2 cellular contexts compared by ENCODE assay signal in the genomic region with DNA sequence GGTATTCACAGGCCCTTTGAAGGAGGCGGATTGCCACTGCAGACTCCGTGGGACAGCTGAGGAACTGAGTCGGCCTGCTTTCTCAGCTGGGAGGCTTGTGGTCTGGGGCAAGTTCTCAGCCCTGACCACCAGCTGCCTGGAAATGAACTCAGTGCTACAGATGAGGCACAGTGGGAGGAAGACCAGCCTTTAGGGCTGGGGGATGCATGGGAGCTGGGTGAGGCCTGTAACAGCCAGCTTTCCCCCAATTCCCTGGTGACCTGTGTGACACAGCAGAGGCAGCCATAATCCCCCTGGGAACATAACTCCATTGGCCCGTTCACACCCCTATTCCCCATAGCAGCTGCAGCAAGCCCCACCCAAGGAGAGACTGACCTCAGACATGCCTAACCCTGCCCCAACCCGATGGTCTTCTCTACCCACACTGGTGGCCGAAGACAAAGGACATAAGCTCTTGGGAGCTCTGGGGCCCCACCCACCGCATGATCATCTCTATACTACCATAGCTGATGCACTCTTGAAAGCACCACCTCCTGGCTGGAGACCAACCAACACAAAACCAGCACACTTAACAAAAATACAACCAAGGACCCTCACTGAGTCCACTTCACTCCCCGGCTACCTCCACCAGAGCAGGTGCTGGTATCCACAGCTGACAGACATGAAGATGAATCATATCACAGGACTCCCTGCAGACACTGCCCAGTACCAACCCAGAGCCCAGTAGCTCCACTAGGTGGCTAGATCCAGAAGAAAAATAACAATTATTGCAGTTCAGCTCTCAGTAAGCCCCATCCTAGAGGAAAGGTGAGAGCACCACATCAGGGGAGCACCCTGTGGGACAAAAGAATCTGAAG.
TF ChIP-seq lines count a peak whose summit lies in the region.

No MANE protein-coding gene starts in this region.

TF ChIP-seq in HEK293, 187 proteins besides CTCF, POLR2A, EP300 and RAD21 (continued from another document):
- TF ChIP-seq, protein P1, sequence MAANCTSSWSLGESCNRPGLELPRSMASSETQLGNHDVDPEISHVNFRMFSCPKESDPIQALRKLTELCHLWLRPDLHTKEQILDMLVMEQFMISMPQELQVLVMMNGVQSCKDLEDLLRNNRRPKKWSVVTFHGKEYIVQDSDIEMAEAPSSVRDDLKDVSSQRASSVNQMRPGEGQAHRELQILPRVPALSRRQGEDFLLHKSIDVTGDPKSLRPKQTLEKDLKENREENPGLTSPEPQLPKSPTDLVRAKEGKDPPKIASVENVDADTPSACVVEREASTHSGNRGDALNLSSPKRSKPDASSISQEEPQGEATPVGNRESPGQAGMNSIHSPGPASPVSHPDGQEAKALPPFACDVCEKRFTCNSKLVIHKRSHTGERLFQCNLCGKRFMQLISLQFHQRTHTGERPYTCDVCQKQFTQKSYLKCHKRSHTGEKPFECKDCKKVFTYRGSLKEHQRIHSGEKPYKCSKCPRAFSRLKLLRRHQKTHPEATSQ (tag by site-specific recombination; IDR thresholded peaks at IDR 0.05) = no peak
- TF ChIP-seq ZIC2 (tag by site-specific recombination; IDR thresholded peaks at IDR 0.05) (peak; percentile 42), ZNF341 (tag by site-specific recombination; IDR thresholded peaks at IDR 0.05; ENCODE audit: low read depth) (0 out of 2 replicates have a peak, but pooled peaks have one; percentile 23), KLF1 (tag by site-specific recombination; IDR thresholded peaks at IDR 0.05) (0 out of 2 replicates have a peak, but pooled peaks have one; percentile 33)
- TF ChIP-seq, protein P2, sequence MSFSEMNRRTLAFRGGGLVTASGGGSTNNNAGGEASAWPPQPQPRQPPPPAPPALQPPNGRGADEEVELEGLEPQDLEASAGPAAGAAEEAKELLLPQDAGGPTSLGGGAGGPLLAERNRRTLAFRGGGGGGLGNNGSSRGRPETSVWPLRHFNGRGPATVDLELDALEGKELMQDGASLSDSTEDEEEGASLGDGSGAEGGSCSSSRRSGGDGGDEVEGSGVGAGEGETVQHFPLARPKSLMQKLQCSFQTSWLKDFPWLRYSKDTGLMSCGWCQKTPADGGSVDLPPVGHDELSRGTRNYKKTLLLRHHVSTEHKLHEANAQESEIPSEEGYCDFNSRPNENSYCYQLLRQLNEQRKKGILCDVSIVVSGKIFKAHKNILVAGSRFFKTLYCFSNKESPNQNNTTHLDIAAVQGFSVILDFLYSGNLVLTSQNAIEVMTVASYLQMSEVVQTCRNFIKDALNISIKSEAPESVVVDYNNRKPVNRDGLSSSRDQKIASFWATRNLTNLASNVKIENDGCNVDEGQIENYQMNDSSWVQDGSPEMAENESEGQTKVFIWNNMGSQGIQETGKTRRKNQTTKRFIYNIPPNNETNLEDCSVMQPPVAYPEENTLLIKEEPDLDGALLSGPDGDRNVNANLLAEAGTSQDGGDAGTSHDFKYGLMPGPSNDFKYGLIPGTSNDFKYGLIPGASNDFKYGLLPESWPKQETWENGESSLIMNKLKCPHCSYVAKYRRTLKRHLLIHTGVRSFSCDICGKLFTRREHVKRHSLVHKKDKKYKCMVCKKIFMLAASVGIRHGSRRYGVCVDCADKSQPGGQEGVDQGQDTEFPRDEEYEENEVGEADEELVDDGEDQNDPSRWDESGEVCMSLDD (tag by site-specific recombination; IDR thresholded peaks at IDR 0.05) = no peak
- TF ChIP-seq, protein P3, sequence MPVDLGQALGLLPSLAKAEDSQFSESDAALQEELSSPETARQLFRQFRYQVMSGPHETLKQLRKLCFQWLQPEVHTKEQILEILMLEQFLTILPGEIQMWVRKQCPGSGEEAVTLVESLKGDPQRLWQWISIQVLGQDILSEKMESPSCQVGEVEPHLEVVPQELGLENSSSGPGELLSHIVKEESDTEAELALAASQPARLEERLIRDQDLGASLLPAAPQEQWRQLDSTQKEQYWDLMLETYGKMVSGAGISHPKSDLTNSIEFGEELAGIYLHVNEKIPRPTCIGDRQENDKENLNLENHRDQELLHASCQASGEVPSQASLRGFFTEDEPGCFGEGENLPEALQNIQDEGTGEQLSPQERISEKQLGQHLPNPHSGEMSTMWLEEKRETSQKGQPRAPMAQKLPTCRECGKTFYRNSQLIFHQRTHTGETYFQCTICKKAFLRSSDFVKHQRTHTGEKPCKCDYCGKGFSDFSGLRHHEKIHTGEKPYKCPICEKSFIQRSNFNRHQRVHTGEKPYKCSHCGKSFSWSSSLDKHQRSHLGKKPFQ (tag by site-specific recombination; IDR thresholded peaks at IDR 0.05) = peak; percentile 20; the same call in 1 of the 2 replicates
- TF ChIP-seq, protein P4, sequence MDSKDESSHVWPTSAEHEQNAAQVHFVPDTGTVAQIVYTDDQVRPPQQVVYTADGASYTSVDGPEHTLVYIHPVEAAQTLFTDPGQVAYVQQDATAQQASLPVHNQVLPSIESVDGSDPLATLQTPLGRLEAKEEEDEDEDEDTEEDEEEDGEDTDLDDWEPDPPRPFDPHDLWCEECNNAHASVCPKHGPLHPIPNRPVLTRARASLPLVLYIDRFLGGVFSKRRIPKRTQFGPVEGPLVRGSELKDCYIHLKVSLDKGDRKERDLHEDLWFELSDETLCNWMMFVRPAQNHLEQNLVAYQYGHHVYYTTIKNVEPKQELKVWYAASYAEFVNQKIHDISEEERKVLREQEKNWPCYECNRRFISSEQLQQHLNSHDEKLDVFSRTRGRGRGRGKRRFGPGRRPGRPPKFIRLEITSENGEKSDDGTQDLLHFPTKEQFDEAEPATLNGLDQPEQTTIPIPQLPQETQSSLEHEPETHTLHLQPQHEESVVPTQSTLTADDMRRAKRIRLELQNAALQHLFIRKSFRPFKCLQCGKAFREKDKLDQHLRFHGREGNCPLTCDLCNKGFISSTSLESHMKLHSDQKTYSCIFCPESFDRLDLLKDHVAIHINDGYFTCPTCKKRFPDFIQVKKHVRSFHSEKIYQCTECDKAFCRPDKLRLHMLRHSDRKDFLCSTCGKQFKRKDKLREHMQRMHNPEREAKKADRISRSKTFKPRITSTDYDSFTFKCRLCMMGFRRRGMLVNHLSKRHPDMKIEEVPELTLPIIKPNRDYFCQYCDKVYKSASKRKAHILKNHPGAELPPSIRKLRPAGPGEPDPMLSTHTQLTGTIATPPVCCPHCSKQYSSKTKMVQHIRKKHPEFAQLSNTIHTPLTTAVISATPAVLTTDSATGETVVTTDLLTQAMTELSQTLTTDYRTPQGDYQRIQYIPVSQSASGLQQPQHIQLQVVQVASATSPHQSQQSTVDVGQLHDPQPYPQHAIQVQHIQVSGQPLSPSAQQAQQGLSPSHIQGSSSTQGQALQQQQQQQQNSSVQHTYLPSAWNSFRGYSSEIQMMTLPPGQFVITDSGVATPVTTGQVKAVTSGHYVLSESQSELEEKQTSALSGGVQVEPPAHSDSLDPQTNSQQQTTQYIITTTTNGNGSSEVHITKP (tag by site-specific recombination; IDR thresholded peaks at IDR 0.05) = no peak

TF ChIP-seq in WTC11, 78 proteins besides CTCF, POLR2A, EP300 and RAD21 (continued from another document):
- TF ChIP-seq KAT7 (CRISPR knock-in tag; IDR thresholded peaks at IDR 0.05; ENCODE audit: borderline replicate concordance) (no peak), NFE2L1 (CRISPR knock-in tag; IDR thresholded peaks at IDR 0.05) (no peak), TEAD1 (CRISPR knock-in tag; IDR thresholded peaks at IDR 0.05) (no peak), TCF7 (CRISPR knock-in tag; IDR thresholded peaks at IDR 0.05; ENCODE audit: low read depth) (no peak), ELF4 (CRISPR knock-in tag; IDR thresholded peaks at IDR 0.05; ENCODE audit: low read depth) (no peak), ZBTB21 (CRISPR knock-in tag; IDR thresholded peaks at IDR 0.05; ENCODE audit: borderline replicate concordance) (no peak), JAZF1 (CRISPR knock-in tag; IDR thresholded peaks at IDR 0.05) (no peak), SOX15 (CRISPR knock-in tag; IDR thresholded peaks at IDR 0.05) (no peak), ZNF396 (CRISPR knock-in tag; IDR thresholded peaks at IDR 0.05; ENCODE audit: borderline replicate concordance) (no peak)
- TF ChIP-seq, protein P5, sequence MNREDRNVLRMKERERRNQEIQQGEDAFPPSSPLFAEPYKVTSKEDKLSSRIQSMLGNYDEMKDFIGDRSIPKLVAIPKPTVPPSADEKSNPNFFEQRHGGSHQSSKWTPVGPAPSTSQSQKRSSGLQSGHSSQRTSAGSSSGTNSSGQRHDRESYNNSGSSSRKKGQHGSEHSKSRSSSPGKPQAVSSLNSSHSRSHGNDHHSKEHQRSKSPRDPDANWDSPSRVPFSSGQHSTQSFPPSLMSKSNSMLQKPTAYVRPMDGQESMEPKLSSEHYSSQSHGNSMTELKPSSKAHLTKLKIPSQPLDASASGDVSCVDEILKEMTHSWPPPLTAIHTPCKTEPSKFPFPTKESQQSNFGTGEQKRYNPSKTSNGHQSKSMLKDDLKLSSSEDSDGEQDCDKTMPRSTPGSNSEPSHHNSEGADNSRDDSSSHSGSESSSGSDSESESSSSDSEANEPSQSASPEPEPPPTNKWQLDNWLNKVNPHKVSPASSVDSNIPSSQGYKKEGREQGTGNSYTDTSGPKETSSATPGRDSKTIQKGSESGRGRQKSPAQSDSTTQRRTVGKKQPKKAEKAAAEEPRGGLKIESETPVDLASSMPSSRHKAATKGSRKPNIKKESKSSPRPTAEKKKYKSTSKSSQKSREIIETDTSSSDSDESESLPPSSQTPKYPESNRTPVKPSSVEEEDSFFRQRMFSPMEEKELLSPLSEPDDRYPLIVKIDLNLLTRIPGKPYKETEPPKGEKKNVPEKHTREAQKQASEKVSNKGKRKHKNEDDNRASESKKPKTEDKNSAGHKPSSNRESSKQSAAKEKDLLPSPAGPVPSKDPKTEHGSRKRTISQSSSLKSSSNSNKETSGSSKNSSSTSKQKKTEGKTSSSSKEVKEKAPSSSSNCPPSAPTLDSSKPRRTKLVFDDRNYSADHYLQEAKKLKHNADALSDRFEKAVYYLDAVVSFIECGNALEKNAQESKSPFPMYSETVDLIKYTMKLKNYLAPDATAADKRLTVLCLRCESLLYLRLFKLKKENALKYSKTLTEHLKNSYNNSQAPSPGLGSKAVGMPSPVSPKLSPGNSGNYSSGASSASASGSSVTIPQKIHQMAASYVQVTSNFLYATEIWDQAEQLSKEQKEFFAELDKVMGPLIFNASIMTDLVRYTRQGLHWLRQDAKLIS (CRISPR knock-in tag; IDR thresholded peaks at IDR 0.05; ENCODE audit: borderline replicate concordance) = no peak
- TF ChIP-seq, protein P6, sequence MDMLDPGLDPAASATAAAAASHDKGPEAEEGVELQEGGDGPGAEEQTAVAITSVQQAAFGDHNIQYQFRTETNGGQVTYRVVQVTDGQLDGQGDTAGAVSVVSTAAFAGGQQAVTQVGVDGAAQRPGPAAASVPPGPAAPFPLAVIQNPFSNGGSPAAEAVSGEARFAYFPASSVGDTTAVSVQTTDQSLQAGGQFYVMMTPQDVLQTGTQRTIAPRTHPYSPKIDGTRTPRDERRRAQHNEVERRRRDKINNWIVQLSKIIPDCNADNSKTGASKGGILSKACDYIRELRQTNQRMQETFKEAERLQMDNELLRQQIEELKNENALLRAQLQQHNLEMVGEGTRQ (CRISPR knock-in tag; IDR thresholded peaks at IDR 0.05) = no peak
TF ChIP-seq in WTC11: peak in this region for 0.
